Comparison of ENCODE assay signal across 10 cellular contexts in the genomic region with DNA sequence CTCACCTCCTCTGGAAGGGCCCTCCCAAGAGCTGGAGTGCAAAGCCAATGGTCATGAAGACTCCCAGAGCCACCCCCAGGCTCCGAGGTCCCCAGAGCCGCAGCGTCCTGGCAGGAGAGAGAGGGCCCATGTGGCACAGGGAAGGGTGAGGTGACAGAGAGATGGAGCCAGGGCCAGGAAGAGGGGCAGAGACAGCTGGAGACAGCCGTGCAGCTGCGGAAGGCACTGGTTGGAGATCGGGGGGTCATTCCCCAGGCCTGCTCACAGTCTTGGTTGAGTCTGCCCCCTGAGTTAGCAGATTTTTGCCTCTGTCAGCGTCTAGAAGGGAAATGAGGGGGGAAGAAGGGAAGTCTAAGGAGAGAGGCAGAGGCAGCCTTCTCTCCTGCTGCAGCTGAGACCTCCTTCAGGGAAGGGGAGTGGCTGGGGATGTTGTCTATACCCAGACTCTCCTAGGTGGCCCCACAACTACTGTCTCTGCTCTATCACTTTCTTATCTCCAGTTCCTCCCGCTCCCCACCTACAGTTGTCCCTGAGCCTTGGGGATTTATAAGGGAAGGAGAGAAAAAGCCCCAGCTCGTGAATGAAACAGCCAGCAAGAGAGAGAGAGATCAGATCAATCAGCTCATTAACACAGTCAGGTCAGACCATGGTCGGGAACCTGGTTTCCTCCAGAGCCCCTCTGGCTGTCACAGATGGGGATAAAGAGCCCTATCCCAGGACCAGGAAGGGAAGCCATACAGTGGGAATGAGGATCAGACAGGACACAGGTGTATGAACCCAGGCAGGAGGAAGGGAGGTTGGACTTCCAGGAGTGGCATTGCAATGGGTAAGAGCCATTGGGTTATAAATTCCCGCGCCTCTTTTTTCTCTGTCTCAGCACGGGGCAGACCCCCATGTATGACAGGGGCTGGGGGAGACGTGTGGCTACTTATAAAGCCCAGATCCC. TPM values are rescaled to one million over a fixed set of nuclear protein-coding genes. Genes with fewer than 3 reads are reported as not detected.
DNase-seq lines count a peak whose midpoint lies in the region; ATAC-seq, FAIRE-seq and TF ChIP-seq lines count a peak whose summit lies in the region.
"Had no signal": no experiment of that assay in that cellular context is flagged by ENCODE, and none has a peak within 500 bp of the region (broad histone marks: within the 10 kb centered on the region; RNA-seq: fewer than 3 reads in every experiment).

No MANE protein-coding gene starts in this region.

- in situ Hi-C loops in GM12878 (cut with MboI): no loop called here

- no TSS peak for BruUV-seq in GM12878 (replicated peaks; lab: Mats Ljungman, UMichigan)

- SMC1A ChIA-PET in GM12878 (lab: Charles Lee; ENCODE audit: uncharacterized antibody, unreplicated experiment): interaction anchor here (1.1 to 2.0 kb wide), 6 partner anchors 13 to 54 kb away, joined by 3 to 7 read pairs (median 4); a partner anchor contains a TSS

- CTCF ChIA-PET in activated naive CD4-positive, alpha-beta T cell treated with anti-CD3 and anti-CD28 coated beads, Interleukin-2, amount 10 ng/mL, durations not matched to agents 7 days and 5 days (lab: Charles Lee): interaction anchor here (0.7 to 1.9 kb wide), 6 partner anchors 9 to 51 kb away, joined by 3 to 8 read pairs (median 4); a partner anchor contains a TSS
- CTCF ChIA-PET in GM12878 (lab: Yijun Ruan, JAX): interaction anchor here (0.9 to 2.1 kb wide), 9 partner anchors 8 to 54 kb away, joined by 3 to 8 read pairs (median 5); a partner anchor contains a TSS

- H3K9ac ChIP-seq in GM12878 (ENCODE audit: control insufficient read depth, insufficient read depth, low read length): peak overlapping the region; percentile 41; the same call in 1 of the 2 replicates

- peak overlapping the region; percentile 39 for H2AFZ ChIP-seq in GM12878 (ENCODE audit: control insufficient read depth, low read depth, low read length)

- WGBS in GM12878 (ENCODE audit: insufficient coverage, insufficient replicate concordance, low lambda C conversion rate, missing lambda C conversion rate): 14% methylated on average over 12 of the region's 14 CpGs
- 74% methylated on average over 7 to 11 of the region's 14 CpGs for WGBS in mesodermal cell (ENCODE audit: insufficient coverage in 2 of 2), 2 experiments
- 36 to 37% methylated on average over 14 of the region's 14 CpGs for WGBS in upper lobe of left lung, 2 donors

- H3K4me1 Mint-ChIP-seq in activated naive CD4-positive, alpha-beta T cell treated with anti-CD3 and anti-CD28 coated beads, Interleukin-2, amount 10 ng/mL, durations not matched to agents 7 days and 5 days: peaks cover 87% of the 10 kb centered on the region

- POLR2A ChIA-PET in GM12878 (lab: Charles Lee): interaction anchor here (0.6 to 3.3 kb wide), 8 partner anchors 10 to 67 kb away, joined by 3 to 11 read pairs (median 3); a partner anchor contains a TSS

- RAD21 ChIA-PET in GM12878 (lab: Charles Lee; ENCODE audit: unreplicated experiment): interaction anchor here (0.8 to 1.9 kb wide), 10 partner anchors 10 to 241 kb away, joined by 3 to 7 read pairs (median 4); a partner anchor contains a TSS

- no peaks in the 10 kb centered on the region for H3K9me3 Mint-ChIP-seq in activated naive CD4-positive, alpha-beta T cell treated with anti-CD3 and anti-CD28 coated beads, Interleukin-2, amount 10 ng/mL, durations not matched to agents 7 days and 5 days

- H3K4me1 ChIP-seq in GM12878 (ENCODE audit: control insufficient read depth, insufficient read depth, low read length) (peaks cover 49% of the 10 kb centered on the region), mesodermal cell (ENCODE audit: control insufficient read depth, insufficient read depth, low read length, poor library complexity, severe bottlenecking) (peaks cover 23% of the 10 kb centered on the region), upper lobe of left lung (peaks cover 15 to 33% (median 29%) of the 10 kb centered on the region in 4 donors)

- H3K27ac Mint-ChIP-seq in activated naive CD4-positive, alpha-beta T cell treated with anti-CD3 and anti-CD28 coated beads, Interleukin-2, amount 10 ng/mL, durations not matched to agents 7 days and 5 days: peak overlapping the region; percentile 93

- H3K36me3 Mint-ChIP-seq in activated naive CD4-positive, alpha-beta T cell treated with anti-CD3 and anti-CD28 coated beads, Interleukin-2, amount 10 ng/mL, durations not matched to agents 7 days and 5 days: peaks cover 6% of the 10 kb centered on the region

- FAIRE-seq in GM12878 (lab: Jason Lieb, UNC) (peak; percentile 38), D721Med (lab: Jason Lieb, UNC) (no peak)

- no peak for TF ChIP-seq RAD21 in GM12878 (IDR thresholded peaks at IDR 0.05; ENCODE audit: insufficient read depth, low read depth, low read length)

- intact Hi-C loops in GM12878 (cut with micrococcal nuclease; ENCODE audit: unreplicated experiment): no loop called here

- H3K4me3 ChIP-seq in GM12878 (peak overlapping the region; percentile 60), mesodermal cell (ENCODE audit: extremely low read depth, insufficient read depth, low read length, poor library complexity, severe bottlenecking) (peak overlapping the region; percentile 17), upper lobe of left lung (peak overlapping the region in 3 of 4 donors; percentile 37 to 56 (median 50))

- DNase-seq in activated naive CD4-positive, alpha-beta T cell treated with anti-CD3 and anti-CD28 coated beads, Interleukin-2, amount 10 ng/mL, durations not matched to agents 7 days and 5 days: no peak
- DNase-seq in activated naive CD4-positive, alpha-beta T cell treated with anti-CD3 and anti-CD28 coated beads, Interleukin-2, amount 50 U/mL, for 16 hours: no peak
- DNase-seq in GM12878 (ENCODE audit: low read depth, low spot score) (no peak), upper lobe of left lung (no peak), D721Med (ENCODE audit: insufficient read length, low spot score) (no peak), DMS114 treated with DMSO at 0.1 percent for 48 hours (lab: John Stamatoyannopoulos, UW; ENCODE audit: unreplicated experiment) (no peak)
- DNase-seq: DMS 273 treated with DMSO at 0.1 percent for 48 hours, NCI-H2107 had no signal

- peak overlapping the region; percentile 74 for H3K4me3 Mint-ChIP-seq in activated naive CD4-positive, alpha-beta T cell treated with anti-CD3 and anti-CD28 coated beads, Interleukin-2, amount 10 ng/mL, durations not matched to agents 7 days and 5 days

- TF ChIP-seq CTCF in GM12878 (IDR thresholded peaks at IDR 0.05 in 2 of 3, conservative IDR thresholded peaks at IDR 0.05 in 1 of 3; ENCODE audit: control insufficient read depth in 2 of 3, extremely low read depth in 1 of 3, insufficient read depth in 1 of 3, low read depth in 3 of 3, low read length in 3 of 3): no peak
- no peak for TF ChIP-seq CTCF in upper lobe of left lung (IDR thresholded peaks at IDR 0.05)
- no peak for TF ChIP-seq CTCF in D721Med (IDR thresholded peaks at IDR 0.05; ENCODE audit: insufficient read depth, missing control alignments)

- no peaks in the 10 kb centered on the region for H3K9me3 ChIP-seq in GM12878 (replicated peaks; ENCODE audit: control insufficient read depth, insufficient read depth, low read length)
- no peaks in the 10 kb centered on the region for H3K9me3 ChIP-seq in mesodermal cell (ENCODE audit: control insufficient read depth, low read length)
- H3K9me3 ChIP-seq in upper lobe of left lung: no peaks in the 10 kb centered on the region

- peak; percentile 14; the same call in 1 of the 3 replicates for ATAC-seq in GM12878
- ATAC-seq in upper lobe of left lung (ENCODE audit: low FRiP score in 2 of 2): no peak
- ATAC-seq in GM19328 (IDR thresholded peaks at IDR 0.05; ENCODE audit: unreplicated experiment): no peak

- TF ChIP-seq EP300 in GM12878 (IDR thresholded peaks at IDR 0.05; ENCODE audit: borderline replicate concordance in 1 of 2, control insufficient read depth in 1 of 2, low read depth in 2 of 2, low read length in 2 of 2): no peak
- no peak for TF ChIP-seq EP300 in upper lobe of left lung (IDR thresholded peaks at IDR 0.05)

- no peaks in the 10 kb centered on the region for H4K20me1 ChIP-seq in GM12878 (ENCODE audit: control insufficient read depth, insufficient read depth)

- peaks cover 29% of the 10 kb centered on the region for H3K27me3 Mint-ChIP-seq in activated naive CD4-positive, alpha-beta T cell treated with anti-CD3 and anti-CD28 coated beads, Interleukin-2, amount 10 ng/mL, durations not matched to agents 7 days and 5 days

- peaks cover 4 to 6% of the 10 kb centered on the region in 2 experiments; a peak in 3 of 4 replicates for H3K27me3 ChIP-seq in GM12878 (replicated peaks in 1 of 2; ENCODE audit: control insufficient read depth in 2 of 2, insufficient read depth in 2 of 2, low read length in 1 of 2)
- peaks cover 0 to 20% (median 10%) of the 10 kb centered on the region in 4 donors for H3K27me3 ChIP-seq in upper lobe of left lung

- H3K4me2 ChIP-seq in GM12878 (ENCODE audit: control insufficient read depth, insufficient read depth): peak overlapping the region; percentile 66

- TF ChIP-seq POLR2A in GM12878 (IDR thresholded peaks at IDR 0.05; ENCODE audit: low read depth, low read length): no peak
- no peak for TF ChIP-seq POLR2A in upper lobe of left lung (IDR thresholded peaks at IDR 0.05)

- no peaks in the 10 kb centered on the region for H3K36me3 ChIP-seq in GM12878 (ENCODE audit: control insufficient read depth in 2 of 2, insufficient read depth in 2 of 2, low read length in 1 of 2)
- no peaks in the 10 kb centered on the region for H3K36me3 ChIP-seq in mesodermal cell (ENCODE audit: control insufficient read depth, insufficient read depth, low read length)
- H3K36me3 ChIP-seq in upper lobe of left lung: no peaks in the 10 kb centered on the region

- no peaks in the 10 kb centered on the region for H3K79me2 ChIP-seq in GM12878 (ENCODE audit: control insufficient read depth, insufficient read depth, low read length)

- H3K27ac ChIP-seq in GM12878 (ENCODE audit: control insufficient read depth, insufficient read depth) (no peak overlapping the region), mesodermal cell (ENCODE audit: low read depth, low read length, severe bottlenecking) (no peak overlapping the region), upper lobe of left lung (peak overlapping the region in 1 of 4 donors; percentile 70)

RNA-seq across cellular contexts. Expression of a gene that starts 1.2 kb away (rescaled TPM):
- 1.4 and 2.9 TPM in 2 replicates for total RNA-seq in GM12878 (2013; cell fraction: nucleolus; rRNA removed)
- total RNA-seq in GM12878 (2014; rRNA removed) (0.98 and 1.1 TPM in 2 replicates), GM12878 (2014; rRNA removed; fragmentation: Illumina TruSeq; extraction: Trizol) (0.83 and 1.1 TPM in 2 replicates), GM12878 (2021) (1.3 and 2.0 TPM in 2 replicates), upper lobe of left lung (10 to 100 TPM in 1 of 6 donors, 1 to 10 TPM in 4, not detected in 1; 2.4 to 11.5 (median 5.2) TPM)
- 1.2 TPM for polyA plus RNA-seq in GM12878 (2011; ENCODE audit: low read depth)
- polyA plus RNA-seq in GM12878 (2011; rRNA removed) (0.66 and 1.2 TPM in 2 replicates), GM12878 (2014; fragmentation: Illumina TruSeq; extraction: Trizol) (1.6 and 2.3 TPM in 2 replicates), GM12878 (2014; fragmentation: Nextera tagmentation; extraction: Ambion mirVana) (under 1 TPM; 0.29 to 0.55 TPM), GM12878 (2014; rRNA removed) (2.8 TPM in 2 replicates), GM12878 (2016; fragmentation: Nextera tagmentation; extraction: Ambion mirVana) (1 to 10 TPM; 4.9 to 6.1 TPM)
- 1.6 and 2.1 TPM in 2 replicates for polyA plus RNA-seq in GM12878 (2011; cell fraction: cytosol; rRNA removed)
- 2.6 and 2.7 TPM in 2 replicates for polyA plus RNA-seq in GM12878 (2011; cell fraction: nucleus; rRNA removed)
- polyA plus RNA-seq in GM12878 (2012): 2.2 and 2.5 TPM in 2 replicates
- polyA minus RNA-seq in GM12878 (2011; rRNA and poly(A)+ RNA removed): 0.88 and 1.3 TPM in 2 replicates
- polyA minus RNA-seq in GM12878 (2011; cell fraction: cytosol; rRNA and poly(A)+ RNA removed): 0.73 and 1.5 TPM in 2 replicates
- 0.36 and 0.67 TPM in 2 replicates for polyA minus RNA-seq in GM12878 (2011; cell fraction: nucleus; rRNA and poly(A)+ RNA removed)
- polyA plus RNA-seq in mesodermal cell (2013, experiment 1 of 2): 6.9 TPM
- polyA plus RNA-seq in mesodermal cell (2013, experiment 2 of 2): 6.1 TPM

RNA-seq across cellular contexts. Expression of a gene that starts 8.7 kb away (rescaled TPM):
- total RNA-seq in GM12878 (2013; cell fraction: nucleolus; rRNA removed): 15.4 and 27.3 TPM in 2 replicates
- total RNA-seq in GM12878 (2014; rRNA removed): 17.3 and 18.2 TPM in 2 replicates
- total RNA-seq in GM12878 (2014; rRNA removed; fragmentation: Illumina TruSeq; extraction: Trizol): 7.5 and 7.6 TPM in 2 replicates
- 22.3 and 24.7 TPM in 2 replicates for total RNA-seq in GM12878 (2021)
- polyA plus RNA-seq in GM12878 (2011; ENCODE audit: low read depth): 10.8 TPM
- 1.8 and 4.2 TPM in 2 replicates for polyA plus RNA-seq in GM12878 (2011; rRNA removed)
- polyA plus RNA-seq in GM12878 (2011; cell fraction: cytosol; rRNA removed): 5.4 and 6.4 TPM in 2 replicates
- 52.5 and 85.1 TPM in 2 replicates for polyA plus RNA-seq in GM12878 (2011; cell fraction: nucleus; rRNA removed)
- polyA plus RNA-seq in GM12878 (2012): 10.9 and 15.1 TPM in 2 replicates
- 7.5 and 10.8 TPM in 2 replicates for polyA plus RNA-seq in GM12878 (2014; fragmentation: Illumina TruSeq; extraction: Trizol)
- 1 to 10 TPM in 1 of 2 experiments, under 1 TPM in 1; 0.21 to 1.3 TPM for polyA plus RNA-seq in GM12878 (2014; fragmentation: Nextera tagmentation; extraction: Ambion mirVana)
- polyA plus RNA-seq in GM12878 (2014; rRNA removed): 17.3 and 22.3 TPM in 2 replicates
- polyA plus RNA-seq in GM12878 (2016; fragmentation: Nextera tagmentation; extraction: Ambion mirVana): 1 to 10 TPM; 7.3 TPM
- polyA minus RNA-seq in GM12878 (2011; rRNA and poly(A)+ RNA removed): 2.6 and 8.6 TPM in 2 replicates
- 1.7 and 3.1 TPM in 2 replicates for polyA minus RNA-seq in GM12878 (2011; cell fraction: cytosol; rRNA and poly(A)+ RNA removed)
- polyA minus RNA-seq in GM12878 (2011; cell fraction: nucleus; rRNA and poly(A)+ RNA removed): 15.1 and 23.3 TPM in 2 replicates
- 16.4 TPM for polyA plus RNA-seq in mesodermal cell (2013, experiment 1 of 2)
- 13.6 TPM for polyA plus RNA-seq in mesodermal cell (2013, experiment 2 of 2)
- total RNA-seq in upper lobe of left lung: 100 to 1,000 TPM in 1 of 6 donors, 10 to 100 TPM in 5; 12.6 to 108 (median 25.3) TPM

RNA-seq across cellular contexts. Expression of a gene that starts 9.9 kb away (rescaled TPM):
- 4.9 and 6.6 TPM in 2 replicates for total RNA-seq in GM12878 (2013; cell fraction: nucleolus; rRNA removed)
- total RNA-seq in GM12878 (2014; rRNA removed) (3.0 and 3.9 TPM in 2 replicates), GM12878 (2014; rRNA removed; fragmentation: Illumina TruSeq; extraction: Trizol) (0.85 and 0.92 TPM in 2 replicates), GM12878 (2021) (3.9 and 5.1 TPM in 2 replicates), upper lobe of left lung (10 to 100 TPM in 1 of 6 donors, 1 to 10 TPM in 2, under 1 TPM in 3; 0.20 to 25.1 (median 0.96) TPM)
- 1.6 TPM for polyA plus RNA-seq in GM12878 (2011; ENCODE audit: low read depth)
- polyA plus RNA-seq in GM12878 (2011; rRNA removed) (0.45 and 0.65 TPM in 2 replicates), GM12878 (2014; fragmentation: Illumina TruSeq; extraction: Trizol) (0.24 and 0.98 TPM in 2 replicates), GM12878 (2014; fragmentation: Nextera tagmentation; extraction: Ambion mirVana) (under 1 TPM; 0.19 to 0.24 TPM), GM12878 (2014; rRNA removed) (4.3 and 6.3 TPM in 2 replicates), GM12878 (2016; fragmentation: Nextera tagmentation; extraction: Ambion mirVana) (under 1 TPM; 0.48 to 0.68 TPM)
- 1.0 and 1.7 TPM in 2 replicates for polyA plus RNA-seq in GM12878 (2011; cell fraction: cytosol; rRNA removed)
- 4.8 and 5.6 TPM in 2 replicates for polyA plus RNA-seq in GM12878 (2011; cell fraction: nucleus; rRNA removed)
- 1.3 and 1.4 TPM in 2 replicates for polyA plus RNA-seq in GM12878 (2012)
- polyA minus RNA-seq in GM12878 (2011; rRNA and poly(A)+ RNA removed): 0.22 and 1.0 TPM in 2 replicates
- 0.83 and 1.7 TPM in 2 replicates for polyA minus RNA-seq in GM12878 (2011; cell fraction: cytosol; rRNA and poly(A)+ RNA removed)
- 2.4 and 3.5 TPM in 2 replicates for polyA minus RNA-seq in GM12878 (2011; cell fraction: nucleus; rRNA and poly(A)+ RNA removed)
- 39.6 TPM for polyA plus RNA-seq in mesodermal cell (2013, experiment 1 of 2)
- 26.0 TPM for polyA plus RNA-seq in mesodermal cell (2013, experiment 2 of 2)

RNA-seq across cellular contexts. Expression of a gene that starts 10.5 kb away (rescaled TPM):
- total RNA-seq in GM12878 (2013; cell fraction: nucleolus; rRNA removed): 33.8 and 37.8 TPM in 2 replicates
- total RNA-seq in GM12878 (2014; rRNA removed) (101 and 122 TPM in 2 replicates), GM12878 (2014; rRNA removed; fragmentation: Illumina TruSeq; extraction: Trizol) (123 and 133 TPM in 2 replicates), GM12878 (2021) (78.7 and 81.7 TPM in 2 replicates), upper lobe of left lung (1 to 10 TPM in 5 of 6 donors, not detected in 1; 1.5 to 5.2 (median 2.8) TPM)
- polyA plus RNA-seq in GM12878 (2011; ENCODE audit: low read depth): 221 TPM
- polyA plus RNA-seq in GM12878 (2011; rRNA removed) (73.0 and 90.4 TPM in 2 replicates), GM12878 (2014; fragmentation: Illumina TruSeq; extraction: Trizol) (178 and 192 TPM in 2 replicates), GM12878 (2014; fragmentation: Nextera tagmentation; extraction: Ambion mirVana) (100 to 1,000 TPM; 281 to 306 TPM), GM12878 (2014; rRNA removed) (112 and 153 TPM in 2 replicates), GM12878 (2016; fragmentation: Nextera tagmentation; extraction: Ambion mirVana) (100 to 1,000 TPM; 112 to 116 TPM)
- 47.6 and 55.0 TPM in 2 replicates for polyA plus RNA-seq in GM12878 (2011; cell fraction: cytosol; rRNA removed)
- 22.6 and 31.0 TPM in 2 replicates for polyA plus RNA-seq in GM12878 (2011; cell fraction: nucleus; rRNA removed)
- 158 and 173 TPM in 2 replicates for polyA plus RNA-seq in GM12878 (2012)
- 14.5 and 19.5 TPM in 2 replicates for polyA minus RNA-seq in GM12878 (2011; rRNA and poly(A)+ RNA removed)
- 5.3 and 6.7 TPM in 2 replicates for polyA minus RNA-seq in GM12878 (2011; cell fraction: cytosol; rRNA and poly(A)+ RNA removed)
- 12.2 and 15.6 TPM in 2 replicates for polyA minus RNA-seq in GM12878 (2011; cell fraction: nucleus; rRNA and poly(A)+ RNA removed)
- polyA plus RNA-seq in mesodermal cell (2013, experiment 1 of 2): 1.1 TPM
- polyA plus RNA-seq in mesodermal cell (2013, experiment 2 of 2): 0.81 TPM

RNA-seq across cellular contexts. Expression of a gene that starts 18.5 kb away (rescaled TPM):
- total RNA-seq in GM12878 (2013; cell fraction: nucleolus; rRNA removed): 27.5 and 33.2 TPM in 2 replicates
- total RNA-seq in GM12878 (2014; rRNA removed) (184 and 186 TPM in 2 replicates), GM12878 (2014; rRNA removed; fragmentation: Illumina TruSeq; extraction: Trizol) (106 and 111 TPM in 2 replicates), GM12878 (2021) (165 and 171 TPM in 2 replicates), upper lobe of left lung (100 to 1,000 TPM; 111 to 223 (median 148) TPM)
- polyA plus RNA-seq in GM12878 (2011; ENCODE audit: low read depth): 187 TPM
- polyA plus RNA-seq in GM12878 (2011; rRNA removed) (104 and 204 TPM in 2 replicates), GM12878 (2014; fragmentation: Illumina TruSeq; extraction: Trizol) (24.1 and 73.4 TPM in 2 replicates), GM12878 (2014; fragmentation: Nextera tagmentation; extraction: Ambion mirVana) (100 to 1,000 TPM; 188 to 262 TPM), GM12878 (2014; rRNA removed) (211 and 230 TPM in 2 replicates), GM12878 (2016; fragmentation: Nextera tagmentation; extraction: Ambion mirVana) (100 to 1,000 TPM; 279 to 297 TPM)
- 525 and 552 TPM in 2 replicates for polyA plus RNA-seq in GM12878 (2011; cell fraction: cytosol; rRNA removed)
- 272 and 278 TPM in 2 replicates for polyA plus RNA-seq in GM12878 (2011; cell fraction: nucleus; rRNA removed)
- polyA plus RNA-seq in GM12878 (2012): 162 and 169 TPM in 2 replicates
- polyA minus RNA-seq in GM12878 (2011; rRNA and poly(A)+ RNA removed): 43.2 and 77.1 TPM in 2 replicates
- 26.6 and 26.8 TPM in 2 replicates for polyA minus RNA-seq in GM12878 (2011; cell fraction: cytosol; rRNA and poly(A)+ RNA removed)
- polyA minus RNA-seq in GM12878 (2011; cell fraction: nucleus; rRNA and poly(A)+ RNA removed): 18.1 and 32.1 TPM in 2 replicates
- 141 TPM for polyA plus RNA-seq in mesodermal cell (2013, experiment 1 of 2)
- polyA plus RNA-seq in mesodermal cell (2013, experiment 2 of 2): 121 TPM
